Comparison of ENCODE assay signal across 21 cellular contexts in genomic region chr12:122371475-122372045, GRCh38. TPM values are rescaled to one million over a fixed set of nuclear protein-coding genes. Genes with fewer than 3 reads are reported as not detected.
DNase-seq lines count a peak whose midpoint lies in the region; ATAC-seq, FAIRE-seq and TF ChIP-seq lines count a peak whose summit lies in the region.
"Had no signal": no experiment of that assay in that cellular context is flagged by ENCODE, and none has a peak within 500 bp of the region (broad histone marks: within the 10 kb centered on the region; RNA-seq: fewer than 3 reads in every experiment).

No MANE protein-coding gene starts in this region.

- no peak overlapping the region for H3K4me2 ChIP-seq in endothelial cell of umbilical vein (ENCODE audit: insufficient read depth, low read length)

- intact Hi-C loops in Panc1 (cut with micrococcal nuclease; ENCODE audit: unreplicated experiment) (no loop called here), endothelial cell of umbilical vein (cut with micrococcal nuclease) (no loop called here)

- H3K4me1 Mint-ChIP-seq in T-helper 1 cell treated with Interleukin-12 subunit alpha and Interleukin-12 subunit beta and Interleukin-4 antibody, amounts not matched to agents 30 μg/mL and 1 μg/mL, for 36 hours (ENCODE audit: low read depth): peaks cover 17% of the 10 kb centered on the region

- H3K9ac ChIP-seq in endothelial cell of umbilical vein (replicated peaks; ENCODE audit: extremely low read depth, insufficient read depth, low read length) (no peak overlapping the region), rectal smooth muscle tissue (ENCODE audit: low read length) (no peak overlapping the region)

- CTCF ChIA-PET in Panc1 (lab: Charles Lee) (no interaction called here), endothelial cell of umbilical vein (lab: Charles Lee) (interaction anchor here (5.5 kb wide), 1 partner anchor 100 kb away, joined by 19 read pairs; no protein-coding TSS in a partner anchor)

- H2AFZ ChIP-seq in endothelial cell of umbilical vein (ENCODE audit: low read depth, low read length): no peak overlapping the region

- H3K4me1 ChIP-seq in Panc1 (ENCODE audit: control insufficient read depth, insufficient read depth, low read length): peaks cover 45% of the 10 kb centered on the region
- peaks cover 20% of the 10 kb centered on the region for H3K4me1 ChIP-seq in endothelial cell of umbilical vein (ENCODE audit: control insufficient read depth, extremely low read depth, insufficient read depth, low read length)
- H3K4me1 ChIP-seq in rectal smooth muscle tissue (ENCODE audit: control insufficient read depth, insufficient read depth, low read length): peaks cover 28% of the 10 kb centered on the region

- H3K27ac Mint-ChIP-seq in T-helper 1 cell treated with Interleukin-12 subunit alpha and Interleukin-12 subunit beta and Interleukin-4 antibody, amounts not matched to agents 30 μg/mL and 1 μg/mL, for 36 hours: peak overlapping the region; percentile 2
- H3K27ac Mint-ChIP-seq: activated CD4-positive, alpha-beta T cell treated with anti-CD3 and anti-CD28 coated beads for 36 hours had no signal

- H3K27me3 Mint-ChIP-seq in T-helper 1 cell treated with Interleukin-12 subunit alpha and Interleukin-12 subunit beta and Interleukin-4 antibody, amounts not matched to agents 30 μg/mL and 1 μg/mL, for 36 hours (ENCODE audit: low read depth): no peaks in the 10 kb centered on the region
- H3K27me3 Mint-ChIP-seq: activated CD4-positive, alpha-beta T cell treated with anti-CD3 and anti-CD28 coated beads for 36 hours; naive thymus-derived CD8-positive, alpha-beta T cell had no signal

- in situ Hi-C loops in Panc1 (cut with HindIII; ENCODE audit: low pct_unique_long_range_greater_than_20kb, low sequenced_read_pairs) (no loop called here), GM13977 (cut with MboI; ENCODE audit: low pct_unique_long_range_greater_than_20kb, low sequenced_read_pairs, unreplicated experiment) (no loop called here), ACHN (cut with HindIII; ENCODE audit: low pct_ligation_motif_present, low pct_unique_long_range_greater_than_20kb, low sequenced_read_pairs) (no loop called here)

- DNase-seq in T-helper 1 cell: no peak
- DNase-seq in Panc1 (ENCODE audit: low read depth, low spot score): no peak
- DNase-seq in endothelial cell of umbilical vein (ENCODE audit: low read depth, low spot score): peak; percentile 24
- no peak for DNase-seq in GM13977 (ENCODE audit: low spot score)
- no peak for DNase-seq in RKO (ENCODE audit: low spot score)
- DNase-seq in ACHN: no peak
- DNase-seq: activated CD4-positive, alpha-beta T cell treated with anti-CD3 and anti-CD28 coated beads for 36 hours; activated T-cell treated with anti-CD3 and anti-CD28 coated beads, Interleukin-2, amount 50 U/mL, for 48 hours; anterior cingulate cortex; C1 segment of cervical spinal cord; colonic mucosa; GOT3; left lung; naive thymus-derived CD8-positive, alpha-beta T cell; NCI-H1436; retina; Right ventricle myocardium superior; stimulated activated CD4-positive, alpha-beta T cell treated with anti-CD3 and anti-CD28 coated beads, Interleukin-2, amount 100 ng/mL, for 24 hours had no signal

- POLR2A ChIA-PET in Panc1 (lab: Charles Lee) (interaction anchor here (0.9 kb wide), 1 partner anchor 116 kb away, joined by 4 read pairs; no protein-coding TSS in a partner anchor), endothelial cell of umbilical vein (lab: Charles Lee) (no interaction called here)

- no peaks in the 10 kb centered on the region for H3K9me1 ChIP-seq in endothelial cell of umbilical vein (replicated peaks; ENCODE audit: control insufficient read depth, extremely low read depth, insufficient read depth, low read length)

- TF ChIP-seq CTCF in Panc1 (IDR thresholded peaks at IDR 0.05) (no peak), endothelial cell of umbilical vein (IDR thresholded peaks at IDR 0.05; ENCODE audit: extremely low read depth in 1 of 2, insufficient read depth in 1 of 2, low read depth in 1 of 2, low read length in 2 of 2) (no peak), GM13977 (IDR thresholded peaks at IDR 0.05; ENCODE audit: extremely low read depth, insufficient read depth, missing control alignments) (no peak)

- no peaks in the 10 kb centered on the region for H4K20me1 ChIP-seq in endothelial cell of umbilical vein (replicated peaks; ENCODE audit: control insufficient read depth, extremely low read depth, insufficient read depth, low read length)

- no peaks in the 10 kb centered on the region for H3K9me3 Mint-ChIP-seq in T-helper 1 cell treated with Interleukin-12 subunit alpha and Interleukin-12 subunit beta and Interleukin-4 antibody, amounts not matched to agents 30 μg/mL and 1 μg/mL, for 36 hours
- H3K9me3 Mint-ChIP-seq: naive thymus-derived CD8-positive, alpha-beta T cell had no signal

- no peak overlapping the region for H3K4me3 ChIP-seq in Panc1 (ENCODE audit: low read depth in 2 of 2, low read length in 2 of 2)
- H3K4me3 ChIP-seq in endothelial cell of umbilical vein (replicated peaks in 1 of 3; ENCODE audit: insufficient read depth in 1 of 3, low read depth in 1 of 3, low read length in 3 of 3): no peak overlapping the region
- no peak overlapping the region for H3K4me3 ChIP-seq in rectal smooth muscle tissue (ENCODE audit: low read length)
- H3K4me3 ChIP-seq: colonic mucosa, left lung had no signal

- H3K27me3 ChIP-seq in Panc1 (ENCODE audit: control insufficient read depth, insufficient read depth, low read length) (no peaks in the 10 kb centered on the region), endothelial cell of umbilical vein (ENCODE audit: control insufficient read depth in 2 of 2, insufficient read depth in 2 of 2, low read length in 2 of 2) (no peaks in the 10 kb centered on the region), rectal smooth muscle tissue (ENCODE audit: control insufficient read depth, insufficient read depth, low read length) (no peaks in the 10 kb centered on the region)
- H3K27me3 ChIP-seq: colonic mucosa, left lung had no signal

- H3K36me3 Mint-ChIP-seq in T-helper 1 cell treated with Interleukin-12 subunit alpha and Interleukin-12 subunit beta and Interleukin-4 antibody, amounts not matched to agents 30 μg/mL and 1 μg/mL, for 36 hours (ENCODE audit: low read depth): peaks cover 20% of the 10 kb centered on the region

- H3K79me2 ChIP-seq in endothelial cell of umbilical vein (ENCODE audit: control insufficient read depth, insufficient read depth, low read length): peaks cover 31% of the 10 kb centered on the region

- H3K27ac ChIP-seq in Panc1 (ENCODE audit: low read length): peak overlapping the region; percentile 26; the same call in 1 of the 2 replicates
- H3K27ac ChIP-seq in endothelial cell of umbilical vein (ENCODE audit: insufficient read depth, low read depth, low read length): no peak overlapping the region
- peak overlapping the region; percentile 60 for H3K27ac ChIP-seq in rectal smooth muscle tissue (ENCODE audit: low read depth, low read length)
- H3K27ac ChIP-seq: 22Rv1, colonic mucosa, left lung had no signal

- ATAC-seq in Panc1: no peak
- ATAC-seq: activated CD4-positive, alpha-beta T cell treated with anti-CD3 and anti-CD28 coated beads for 36 hours; left lung; naive thymus-derived CD8-positive, alpha-beta T cell had no signal

- FAIRE-seq in endothelial cell of umbilical vein (lab: Jason Lieb, UNC): no peak

- H3K9me3 ChIP-seq in Panc1 (ENCODE audit: control insufficient read depth, insufficient read depth, low read depth, low read length) (no peaks in the 10 kb centered on the region), endothelial cell of umbilical vein (replicated peaks; ENCODE audit: control insufficient read depth, insufficient read depth, low read length) (no peaks in the 10 kb centered on the region)
- H3K9me3 ChIP-seq: colonic mucosa, left lung had no signal

- peaks cover 5% of the 10 kb centered on the region; the same call in 1 of the 2 replicates for H3K36me3 ChIP-seq in Panc1 (ENCODE audit: control insufficient read depth, insufficient read depth, low read length)
- peaks cover 2% of the 10 kb centered on the region in 2 experiments for H3K36me3 ChIP-seq in endothelial cell of umbilical vein (ENCODE audit: control insufficient read depth in 2 of 2, extremely low read depth in 1 of 2, insufficient read depth in 2 of 2, low read length in 2 of 2)
- no peaks in the 10 kb centered on the region for H3K36me3 ChIP-seq in rectal smooth muscle tissue (ENCODE audit: control insufficient read depth, insufficient read depth, low read length)
- H3K36me3 ChIP-seq: colonic mucosa had no signal

- dilution Hi-C loops in endothelial cell of umbilical vein (cut with MboI; ENCODE audit: extremely low pct_ligation_motif_present, low sequenced_read_pairs): no loop called here

- no peak overlapping the region for H3K4me3 Mint-ChIP-seq in T-helper 1 cell treated with Interleukin-12 subunit alpha and Interleukin-12 subunit beta and Interleukin-4 antibody, amounts not matched to agents 30 μg/mL and 1 μg/mL, for 36 hours
- H3K4me3 Mint-ChIP-seq: activated CD4-positive, alpha-beta T cell treated with anti-CD3 and anti-CD28 coated beads for 36 hours had no signal

- TF ChIP-seq POLR2A in endothelial cell of umbilical vein (IDR thresholded peaks at IDR 0.05; ENCODE audit: low read depth, low read length): no peak

- BruUV-seq in Panc1 (replicated peaks; lab: Mats Ljungman, UMichigan) (no TSS peak), endothelial cell of umbilical vein (replicated peaks; lab: Mats Ljungman, UMichigan) (no TSS peak)

TF ChIP-seq in endothelial cell of umbilical vein, 7 proteins besides CTCF, POLR2A, EP300 and RAD21 (continues in another document):
- TF ChIP-seq JUN (IDR thresholded peaks at IDR 0.05; ENCODE audit: borderline replicate concordance, insufficient read depth, insufficient read length, low read depth): no peak
- no peak for TF ChIP-seq EZH2 (IDR thresholded peaks at IDR 0.05; ENCODE audit: borderline replicate concordance, low read depth, low read length, severe bottlenecking)
- TF ChIP-seq GATA2 (IDR thresholded peaks at IDR 0.05; ENCODE audit: insufficient read depth, insufficient read length, low read depth, low read length): no peak
- TF ChIP-seq FOS (IDR thresholded peaks at IDR 0.05; ENCODE audit: borderline replicate concordance, insufficient read depth, low read length): no peak

RNA-seq across cellular contexts. Expression of gene CLIP1, which starts 50.9 kb away (rescaled TPM):
- total RNA-seq in Panc1 (2021; ENCODE audit: unreplicated experiment): 117 TPM
- polyA plus RNA-seq in Panc1 (2012; ENCODE audit: insufficient read length): 52.1 TPM
- total RNA-seq in endothelial cell of umbilical vein: 71.0 and 84.3 TPM in 2 replicates
- polyA plus RNA-seq in endothelial cell of umbilical vein: 56.5 and 58.8 TPM in 2 replicates
- polyA plus RNA-seq in endothelial cell of umbilical vein (2011; cell fraction: cytosol; rRNA removed): 49.1 and 55.8 TPM in 2 replicates
- polyA plus RNA-seq in endothelial cell of umbilical vein (2011; cell fraction: nucleus; rRNA removed): 102 and 111 TPM in 2 replicates
- 48.5 and 54.6 TPM in 2 replicates for polyA plus RNA-seq in endothelial cell of umbilical vein (2012)
- 134 and 157 TPM in 2 replicates for polyA minus RNA-seq in endothelial cell of umbilical vein
- polyA minus RNA-seq in endothelial cell of umbilical vein (2011; cell fraction: cytosol; rRNA and poly(A)+ RNA removed): 31.1 TPM
- 80.5 and 107 TPM in 2 replicates for polyA minus RNA-seq in endothelial cell of umbilical vein (2011; cell fraction: nucleus; rRNA and poly(A)+ RNA removed)
